Comparison of ENCODE assay signal across 11 cellular contexts in the genomic region with DNA sequence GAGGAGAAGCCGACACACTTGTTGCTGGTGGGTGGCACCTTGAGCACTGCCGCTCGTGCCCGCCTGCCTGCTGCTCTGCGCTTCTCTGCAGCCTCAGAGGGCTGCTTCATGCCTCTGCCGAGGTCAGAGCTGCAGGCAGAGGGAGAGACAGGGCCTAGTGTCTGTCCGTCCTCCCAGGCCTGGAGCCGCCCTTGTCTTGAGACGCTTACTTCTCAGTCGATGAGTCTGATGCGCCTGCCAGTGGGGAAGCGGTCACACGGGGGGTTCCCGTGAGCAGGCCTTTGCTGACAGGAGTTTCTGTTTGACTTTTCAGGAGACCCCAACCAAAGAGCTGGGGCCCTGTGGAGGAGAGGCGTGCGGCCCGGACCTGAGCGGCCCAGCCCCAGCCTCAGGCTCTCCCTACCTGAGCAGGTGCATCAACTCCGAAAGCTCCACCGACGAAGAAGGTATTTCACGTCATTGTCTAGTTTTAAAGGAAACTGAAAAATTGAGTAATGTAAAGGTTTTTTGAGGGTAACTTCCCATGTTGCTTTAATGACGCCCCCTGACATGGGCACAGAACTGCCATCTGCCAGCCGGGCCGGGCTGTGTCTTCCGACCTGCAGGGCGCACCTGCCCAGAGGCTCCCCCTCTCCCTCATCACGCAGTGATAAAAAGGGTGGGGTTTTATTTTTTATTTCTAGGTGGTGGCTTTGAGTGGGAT. TPM values are rescaled to one million over a fixed set of nuclear protein-coding genes. Genes with fewer than 3 reads are reported as not detected.
A peak's percentile ranks its signal among the peaks of the same experiment; 100 is the strongest.
DNase-seq lines count a peak whose midpoint lies in the region; ATAC-seq and TF ChIP-seq lines count a peak whose summit lies in the region.
"Had no signal": no experiment of that assay in that cellular context is flagged by ENCODE, and none has a peak within 500 bp of the region (broad histone marks: within the 10 kb centered on the region; RNA-seq: fewer than 3 reads in every experiment).

No MANE protein-coding gene starts in this region.

- ATAC-seq in HG02571 (IDR thresholded peaks at IDR 0.05; ENCODE audit: unreplicated experiment) (peak; percentile 37), GM21529 (IDR thresholded peaks at IDR 0.05; ENCODE audit: unreplicated experiment) (no peak)
- ATAC-seq: psoas muscle had no signal

- H3K9me3 Mint-ChIP-seq in activated naive CD4-positive, alpha-beta T cell treated with anti-CD3 and anti-CD28 coated beads, Interleukin-2, amount 10 ng/mL, durations not matched to agents 7 days and 5 days, result peaks cover 3% of the 10 kb centered on the region

- 84 to 90% methylated on average over 2 to 28 of the region's 28 CpGs for WGBS in transverse colon (ENCODE audit: low coverage in 1 of 2), 2 donors

- no peaks in the 10 kb centered on the region; the same call in 1 of the 2 replicates for H3K36me3 ChIP-seq in MM.1S (replicated peaks; ENCODE audit: insufficient read depth, low read length)
- peaks cover 0 to 28% (median 13%) of the 10 kb centered on the region in 4 donors for H3K36me3 ChIP-seq in transverse colon

- TF ChIP-seq POLR2A in transverse colon (IDR thresholded peaks at IDR 0.05), result no peak

- no peak overlapping the region; the same call in 1 of the 2 replicates for H2AFZ ChIP-seq in MM.1S (ENCODE audit: low read length)

- CTCF ChIA-PET in activated naive CD4-positive, alpha-beta T cell treated with anti-CD3 and anti-CD28 coated beads, Interleukin-2, amount 10 ng/mL, durations not matched to agents 7 days and 5 days (lab: Charles Lee), result interaction anchor here (0.9 to 1.0 kb wide), 2 partner anchors 35 to 36 kb away, joined by 3 to 4 read pairs; no protein-coding TSS in a partner anchor

- peak overlapping the region; percentile 53; the same call in 1 of the 2 replicates for H3K9ac ChIP-seq in MM.1S (ENCODE audit: low read length)

- H3K4me2 ChIP-seq in MM.1S (ENCODE audit: low read depth, low read length), result peak overlapping the region; percentile 72

- H3K27me3 ChIP-seq in MM.1S (replicated peaks; ENCODE audit: insufficient read depth, low read length), result no peaks in the 10 kb centered on the region
- no peaks in the 10 kb centered on the region for H3K27me3 ChIP-seq in transverse colon

- no peaks in the 10 kb centered on the region for H3K9me2 ChIP-seq in MM.1S (replicated peaks; ENCODE audit: insufficient read depth, low read length)

- peaks cover 49% of the 10 kb centered on the region for H3K36me3 Mint-ChIP-seq in activated naive CD4-positive, alpha-beta T cell treated with anti-CD3 and anti-CD28 coated beads, Interleukin-2, amount 10 ng/mL, durations not matched to agents 7 days and 5 days

- peaks cover 25% of the 10 kb centered on the region for H3F3A ChIP-seq in MM.1S (ENCODE audit: insufficient read depth, low read length)

- H4K20me1 ChIP-seq in MM.1S (ENCODE audit: insufficient read depth, low read length), result no peaks in the 10 kb centered on the region

- no peak for TF ChIP-seq CTCF in MM.1S (IDR thresholded peaks at IDR 0.05; ENCODE audit: low read length)
- no peak for TF ChIP-seq CTCF in transverse colon (IDR thresholded peaks at IDR 0.05)

- H3K27me3 Mint-ChIP-seq in activated naive CD4-positive, alpha-beta T cell treated with anti-CD3 and anti-CD28 coated beads, Interleukin-2, amount 10 ng/mL, durations not matched to agents 7 days and 5 days, result no peaks in the 10 kb centered on the region

- in situ Hi-C loops in transverse colon (cut with MboI; ENCODE audit: low pct_ligation_motif_present in 1 of 4, low pct_unique_long_range_greater_than_20kb in 1 of 4, low sequenced_read_pairs in 3 of 4), result no loop called here

- H3K27ac ChIP-seq in MM.1S (ENCODE audit: low read length) (peak overlapping the region; percentile 67; the same call in 1 of the 2 replicates), transverse colon (peak overlapping the region in 3 of 4 donors; percentile 19 to 62 (median 54))
- H3K27ac ChIP-seq: left ventricle myocardium inferior, psoas muscle had no signal

- no peak for TF ChIP-seq EP300 in transverse colon (IDR thresholded peaks at IDR 0.05; ENCODE audit: low read depth)

- peaks cover 34% of the 10 kb centered on the region for H3K4me1 ChIP-seq in MM.1S (ENCODE audit: low read length)
- H3K4me1 ChIP-seq in transverse colon, result peaks cover 0 to 9% (median 0%) of the 10 kb centered on the region in 4 donors
- H3K4me1 ChIP-seq: left ventricle myocardium inferior, psoas muscle had no signal

- no peak overlapping the region for H3K4me3 ChIP-seq in MM.1S (ENCODE audit: low read length)
- H3K4me3 ChIP-seq in transverse colon, result no peak overlapping the region
- H3K4me3 ChIP-seq: left ventricle myocardium inferior, psoas muscle had no signal

- DNase-seq in activated naive CD4-positive, alpha-beta T cell treated with anti-CD3 and anti-CD28 coated beads, Interleukin-2, amount 10 ng/mL, durations not matched to agents 7 days and 5 days, result no peak
- DNase-seq in activated naive CD4-positive, alpha-beta T cell (lab: John Stamatoyannopoulos, UW), result no peak
- DNase-seq in MM.1S (no peak), transverse colon (no peak), anterior cingulate cortex (lab: John Stamatoyannopoulos, UW) (no peak), NCI-H146 treated with DMSO at 0.1 percent for 48 hours (lab: John Stamatoyannopoulos, UW; ENCODE audit: unreplicated experiment) (no peak)
- DNase-seq: left ventricle myocardium inferior, NCI-H2029, psoas muscle had no signal

- peak overlapping the region; percentile 92 for H3K27ac Mint-ChIP-seq in activated naive CD4-positive, alpha-beta T cell treated with anti-CD3 and anti-CD28 coated beads, Interleukin-2, amount 10 ng/mL, durations not matched to agents 7 days and 5 days

- H3K4me3 Mint-ChIP-seq in activated naive CD4-positive, alpha-beta T cell treated with anti-CD3 and anti-CD28 coated beads, Interleukin-2, amount 10 ng/mL, durations not matched to agents 7 days and 5 days, result peak overlapping the region; percentile 9

- peaks cover 57% of the 10 kb centered on the region for H3K4me1 Mint-ChIP-seq in activated naive CD4-positive, alpha-beta T cell treated with anti-CD3 and anti-CD28 coated beads, Interleukin-2, amount 10 ng/mL, durations not matched to agents 7 days and 5 days

- H3K79me2 ChIP-seq in MM.1S (ENCODE audit: low read length), result peaks cover 32% of the 10 kb centered on the region

- intact Hi-C loops in transverse colon (cut with DNase I; ENCODE audit: low total_unique reads), result no loop called here

- H3K9me3 ChIP-seq in MM.1S (replicated peaks; ENCODE audit: insufficient read depth, low read length), result no peaks in the 10 kb centered on the region
- peaks cover 0 to 4% of the 10 kb centered on the region in 2 donors for H3K9me3 ChIP-seq in transverse colon
- H3K9me3 ChIP-seq: psoas muscle had no signal

RNA-seq across cellular contexts. Expression of a gene that starts 7.8 kb away (rescaled TPM):
- total RNA-seq in transverse colon, result 1 to 10 TPM in 2 of 4 donors, not detected in 2; 2.0 to 7.3 TPM
- total RNA-seq: left ventricle myocardium inferior, psoas muscle had no signal

RNA-seq across cellular contexts. Expression of a gene that starts 48.6 kb away (rescaled TPM):
- 10 to 100 TPM; 23.1 to 43.0 (median 28.8) TPM for total RNA-seq in transverse colon
